ENCODE assay signal across 2 cellular contexts in the genomic region with DNA sequence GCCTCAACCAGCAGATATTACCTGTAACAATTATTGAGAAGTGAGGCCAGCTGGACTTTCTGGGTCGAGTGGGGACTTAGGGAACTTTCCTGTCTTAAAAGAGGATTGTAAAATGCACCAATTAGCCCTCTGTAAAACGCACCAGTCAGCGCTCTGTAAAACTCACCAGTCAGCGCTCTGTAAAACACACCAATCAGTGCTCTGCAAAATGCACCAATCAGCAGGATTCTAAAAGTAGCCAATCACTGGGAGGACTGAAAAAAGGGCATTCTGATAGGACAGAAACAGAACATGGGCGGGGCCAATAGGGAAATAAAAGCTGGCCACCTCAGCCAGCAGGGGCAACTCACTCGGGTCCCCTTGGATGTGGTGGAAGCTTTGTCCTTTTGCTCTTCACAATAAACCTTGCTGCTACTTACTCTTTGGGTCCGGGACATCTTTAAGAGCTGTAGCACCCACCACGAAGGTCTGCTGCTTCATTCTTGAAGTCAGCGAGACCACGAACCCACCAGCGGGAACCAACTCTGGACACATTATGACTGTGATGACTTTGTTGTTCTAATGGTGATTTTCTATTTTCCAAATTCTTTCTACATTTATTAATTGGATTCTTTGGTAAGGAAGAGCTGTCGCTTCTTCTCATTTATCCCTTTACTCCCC.
A peak's percentile ranks its signal among the peaks of the same experiment; 100 is the strongest.
TF ChIP-seq lines count a peak whose summit lies in the region.

No MANE protein-coding gene starts in this region.

TF ChIP-seq in HepG2, 621 proteins besides CTCF, POLR2A, EP300 and RAD21:
- TF ChIP-seq MAFK (conservative IDR thresholded peaks at IDR 0.05 in 1 of 2, IDR thresholded peaks at IDR 0.05 in 1 of 2; ENCODE audit: low read length in 2 of 2), result peak; percentile 28 to 75
- TF ChIP-seq MAFF (IDR thresholded peaks at IDR 0.05; ENCODE audit: low read depth, low read length), result peak; percentile 61
- TF ChIP-seq DNMT1 (CRISPR knock-in tag; IDR thresholded peaks at IDR 0.05), result no peak
TF ChIP-seq in HepG2: peak in this region for 2.

TF ChIP-seq in K562, 482 proteins besides CTCF, POLR2A, EP300 and RAD21 (continues in another document):
- TF ChIP-seq, protein P1, sequence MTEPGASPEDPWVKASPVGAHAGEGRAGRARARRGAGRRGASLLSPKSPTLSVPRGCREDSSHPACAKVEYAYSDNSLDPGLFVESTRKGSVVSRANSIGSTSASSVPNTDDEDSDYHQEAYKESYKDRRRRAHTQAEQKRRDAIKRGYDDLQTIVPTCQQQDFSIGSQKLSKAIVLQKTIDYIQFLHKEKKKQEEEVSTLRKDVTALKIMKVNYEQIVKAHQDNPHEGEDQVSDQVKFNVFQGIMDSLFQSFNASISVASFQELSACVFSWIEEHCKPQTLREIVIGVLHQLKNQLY (CRISPR knock-in tag; conservative IDR thresholded peaks at IDR 0.05), result no peak
- peak; percentile 5 for TF ChIP-seq FOS (IDR thresholded peaks at IDR 0.05; ENCODE audit: extremely low read depth, insufficient read length)
- TF ChIP-seq ZNF436 (CRISPR knock-in tag; IDR thresholded peaks at IDR 0.05), result no peak
- peak; percentile 17 for TF ChIP-seq NFYB (IDR thresholded peaks at IDR 0.05; ENCODE audit: extremely low read depth, insufficient read length)
- TF ChIP-seq, protein P2, sequence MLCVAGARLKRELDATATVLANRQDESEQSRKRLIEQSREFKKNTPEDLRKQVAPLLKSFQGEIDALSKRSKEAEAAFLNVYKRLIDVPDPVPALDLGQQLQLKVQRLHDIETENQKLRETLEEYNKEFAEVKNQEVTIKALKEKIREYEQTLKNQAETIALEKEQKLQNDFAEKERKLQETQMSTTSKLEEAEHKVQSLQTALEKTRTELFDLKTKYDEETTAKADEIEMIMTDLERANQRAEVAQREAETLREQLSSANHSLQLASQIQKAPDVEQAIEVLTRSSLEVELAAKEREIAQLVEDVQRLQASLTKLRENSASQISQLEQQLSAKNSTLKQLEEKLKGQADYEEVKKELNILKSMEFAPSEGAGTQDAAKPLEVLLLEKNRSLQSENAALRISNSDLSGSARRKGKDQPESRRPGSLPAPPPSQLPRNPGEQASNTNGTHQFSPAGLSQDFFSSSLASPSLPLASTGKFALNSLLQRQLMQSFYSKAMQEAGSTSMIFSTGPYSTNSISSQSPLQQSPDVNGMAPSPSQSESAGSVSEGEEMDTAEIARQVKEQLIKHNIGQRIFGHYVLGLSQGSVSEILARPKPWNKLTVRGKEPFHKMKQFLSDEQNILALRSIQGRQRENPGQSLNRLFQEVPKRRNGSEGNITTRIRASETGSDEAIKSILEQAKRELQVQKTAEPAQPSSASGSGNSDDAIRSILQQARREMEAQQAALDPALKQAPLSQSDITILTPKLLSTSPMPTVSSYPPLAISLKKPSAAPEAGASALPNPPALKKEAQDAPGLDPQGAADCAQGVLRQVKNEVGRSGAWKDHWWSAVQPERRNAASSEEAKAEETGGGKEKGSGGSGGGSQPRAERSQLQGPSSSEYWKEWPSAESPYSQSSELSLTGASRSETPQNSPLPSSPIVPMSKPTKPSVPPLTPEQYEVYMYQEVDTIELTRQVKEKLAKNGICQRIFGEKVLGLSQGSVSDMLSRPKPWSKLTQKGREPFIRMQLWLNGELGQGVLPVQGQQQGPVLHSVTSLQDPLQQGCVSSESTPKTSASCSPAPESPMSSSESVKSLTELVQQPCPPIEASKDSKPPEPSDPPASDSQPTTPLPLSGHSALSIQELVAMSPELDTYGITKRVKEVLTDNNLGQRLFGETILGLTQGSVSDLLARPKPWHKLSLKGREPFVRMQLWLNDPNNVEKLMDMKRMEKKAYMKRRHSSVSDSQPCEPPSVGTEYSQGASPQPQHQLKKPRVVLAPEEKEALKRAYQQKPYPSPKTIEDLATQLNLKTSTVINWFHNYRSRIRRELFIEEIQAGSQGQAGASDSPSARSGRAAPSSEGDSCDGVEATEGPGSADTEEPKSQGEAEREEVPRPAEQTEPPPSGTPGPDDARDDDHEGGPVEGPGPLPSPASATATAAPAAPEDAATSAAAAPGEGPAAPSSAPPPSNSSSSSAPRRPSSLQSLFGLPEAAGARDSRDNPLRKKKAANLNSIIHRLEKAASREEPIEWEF (CRISPR knock-in tag; IDR thresholded peaks at IDR 0.05), result no peak
- no peak for TF ChIP-seq SMC3 (conservative IDR thresholded peaks at IDR 0.05; ENCODE audit: insufficient read depth, low read depth, low read length)
- TF ChIP-seq MAFG (tag; conservative IDR thresholded peaks at IDR 0.05), result peak; percentile 52
- TF ChIP-seq, protein P3, sequence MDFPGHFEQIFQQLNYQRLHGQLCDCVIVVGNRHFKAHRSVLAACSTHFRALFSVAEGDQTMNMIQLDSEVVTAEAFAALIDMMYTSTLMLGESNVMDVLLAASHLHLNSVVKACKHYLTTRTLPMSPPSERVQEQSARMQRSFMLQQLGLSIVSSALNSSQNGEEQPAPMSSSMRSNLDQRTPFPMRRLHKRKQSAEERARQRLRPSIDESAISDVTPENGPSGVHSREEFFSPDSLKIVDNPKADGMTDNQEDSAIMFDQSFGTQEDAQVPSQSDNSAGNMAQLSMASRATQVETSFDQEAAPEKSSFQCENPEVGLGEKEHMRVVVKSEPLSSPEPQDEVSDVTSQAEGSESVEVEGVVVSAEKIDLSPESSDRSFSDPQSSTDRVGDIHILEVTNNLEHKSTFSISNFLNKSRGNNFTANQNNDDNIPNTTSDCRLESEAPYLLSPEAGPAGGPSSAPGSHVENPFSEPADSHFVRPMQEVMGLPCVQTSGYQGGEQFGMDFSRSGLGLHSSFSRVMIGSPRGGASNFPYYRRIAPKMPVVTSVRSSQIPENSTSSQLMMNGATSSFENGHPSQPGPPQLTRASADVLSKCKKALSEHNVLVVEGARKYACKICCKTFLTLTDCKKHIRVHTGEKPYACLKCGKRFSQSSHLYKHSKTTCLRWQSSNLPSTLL (IDR thresholded peaks at IDR 0.05), result no peak
- TF ChIP-seq RBM15 (IDR thresholded peaks at IDR 0.05; ENCODE audit: insufficient read depth, low read length), result no peak
- no peak for TF ChIP-seq ATF7 (IDR thresholded peaks at IDR 0.05)
- TF ChIP-seq, protein P4, sequence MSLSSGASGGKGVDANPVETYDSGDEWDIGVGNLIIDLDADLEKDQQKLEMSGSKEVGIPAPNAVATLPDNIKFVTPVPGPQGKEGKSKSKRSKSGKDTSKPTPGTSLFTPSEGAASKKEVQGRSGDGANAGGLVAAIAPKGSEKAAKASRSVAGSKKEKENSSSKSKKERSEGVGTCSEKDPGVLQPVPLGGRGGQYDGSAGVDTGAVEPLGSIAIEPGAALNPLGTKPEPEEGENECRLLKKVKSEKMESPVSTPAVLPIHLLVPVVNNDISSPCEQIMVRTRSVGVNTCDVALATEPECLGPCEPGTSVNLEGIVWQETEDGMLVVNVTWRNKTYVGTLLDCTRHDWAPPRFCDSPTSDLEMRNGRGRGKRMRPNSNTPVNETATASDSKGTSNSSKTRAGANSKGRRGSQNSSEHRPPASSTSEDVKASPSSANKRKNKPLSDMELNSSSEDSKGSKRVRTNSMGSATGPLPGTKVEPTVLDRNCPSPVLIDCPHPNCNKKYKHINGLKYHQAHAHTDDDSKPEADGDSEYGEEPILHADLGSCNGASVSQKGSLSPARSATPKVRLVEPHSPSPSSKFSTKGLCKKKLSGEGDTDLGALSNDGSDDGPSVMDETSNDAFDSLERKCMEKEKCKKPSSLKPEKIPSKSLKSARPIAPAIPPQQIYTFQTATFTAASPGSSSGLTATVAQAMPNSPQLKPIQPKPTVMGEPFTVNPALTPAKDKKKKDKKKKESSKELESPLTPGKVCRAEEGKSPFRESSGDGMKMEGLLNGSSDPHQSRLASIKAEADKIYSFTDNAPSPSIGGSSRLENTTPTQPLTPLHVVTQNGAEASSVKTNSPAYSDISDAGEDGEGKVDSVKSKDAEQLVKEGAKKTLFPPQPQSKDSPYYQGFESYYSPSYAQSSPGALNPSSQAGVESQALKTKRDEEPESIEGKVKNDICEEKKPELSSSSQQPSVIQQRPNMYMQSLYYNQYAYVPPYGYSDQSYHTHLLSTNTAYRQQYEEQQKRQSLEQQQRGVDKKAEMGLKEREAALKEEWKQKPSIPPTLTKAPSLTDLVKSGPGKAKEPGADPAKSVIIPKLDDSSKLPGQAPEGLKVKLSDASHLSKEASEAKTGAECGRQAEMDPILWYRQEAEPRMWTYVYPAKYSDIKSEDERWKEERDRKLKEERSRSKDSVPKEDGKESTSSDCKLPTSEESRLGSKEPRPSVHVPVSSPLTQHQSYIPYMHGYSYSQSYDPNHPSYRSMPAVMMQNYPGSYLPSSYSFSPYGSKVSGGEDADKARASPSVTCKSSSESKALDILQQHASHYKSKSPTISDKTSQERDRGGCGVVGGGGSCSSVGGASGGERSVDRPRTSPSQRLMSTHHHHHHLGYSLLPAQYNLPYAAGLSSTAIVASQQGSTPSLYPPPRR (CRISPR knock-in tag; IDR thresholded peaks at IDR 0.05; ENCODE audit: borderline replicate concordance), result no peak
- TF ChIP-seq, protein P5, sequence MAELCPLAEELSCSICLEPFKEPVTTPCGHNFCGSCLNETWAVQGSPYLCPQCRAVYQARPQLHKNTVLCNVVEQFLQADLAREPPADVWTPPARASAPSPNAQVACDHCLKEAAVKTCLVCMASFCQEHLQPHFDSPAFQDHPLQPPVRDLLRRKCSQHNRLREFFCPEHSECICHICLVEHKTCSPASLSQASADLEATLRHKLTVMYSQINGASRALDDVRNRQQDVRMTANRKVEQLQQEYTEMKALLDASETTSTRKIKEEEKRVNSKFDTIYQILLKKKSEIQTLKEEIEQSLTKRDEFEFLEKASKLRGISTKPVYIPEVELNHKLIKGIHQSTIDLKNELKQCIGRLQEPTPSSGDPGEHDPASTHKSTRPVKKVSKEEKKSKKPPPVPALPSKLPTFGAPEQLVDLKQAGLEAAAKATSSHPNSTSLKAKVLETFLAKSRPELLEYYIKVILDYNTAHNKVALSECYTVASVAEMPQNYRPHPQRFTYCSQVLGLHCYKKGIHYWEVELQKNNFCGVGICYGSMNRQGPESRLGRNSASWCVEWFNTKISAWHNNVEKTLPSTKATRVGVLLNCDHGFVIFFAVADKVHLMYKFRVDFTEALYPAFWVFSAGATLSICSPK (IDR thresholded peaks at IDR 0.05; ENCODE audit: borderline replicate concordance), result no peak
- TF ChIP-seq, protein P6, sequence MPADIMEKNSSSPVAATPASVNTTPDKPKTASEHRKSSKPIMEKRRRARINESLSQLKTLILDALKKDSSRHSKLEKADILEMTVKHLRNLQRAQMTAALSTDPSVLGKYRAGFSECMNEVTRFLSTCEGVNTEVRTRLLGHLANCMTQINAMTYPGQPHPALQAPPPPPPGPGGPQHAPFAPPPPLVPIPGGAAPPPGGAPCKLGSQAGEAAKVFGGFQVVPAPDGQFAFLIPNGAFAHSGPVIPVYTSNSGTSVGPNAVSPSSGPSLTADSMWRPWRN (IDR thresholded peaks at IDR 0.05; ENCODE audit: low read depth), result no peak
- TF ChIP-seq PHB (CRISPR knock-in tag; IDR thresholded peaks at IDR 0.05), result no peak
- TF ChIP-seq KAT2B (IDR thresholded peaks at IDR 0.05; ENCODE audit: low read depth, low read length), result no peak
- peak; percentile 45; the same call in 1 of the 2 replicates for TF ChIP-seq MAFF (IDR thresholded peaks at IDR 0.05; ENCODE audit: low read length)
- TF ChIP-seq MIER1 (IDR thresholded peaks at IDR 0.05; ENCODE audit: low read depth), result no peak
- TF ChIP-seq ZKSCAN1 (IDR thresholded peaks at IDR 0.05; ENCODE audit: low read depth, low read length), result no peak
- no peak for TF ChIP-seq IFI16 (CRISPR knock-in tag; IDR thresholded peaks at IDR 0.05)
- TF ChIP-seq ETV6 (IDR thresholded peaks at IDR 0.05; ENCODE audit: borderline replicate concordance in 1 of 2, low read depth in 2 of 2, low read length in 1 of 2), result no peak
- no peak for TF ChIP-seq ETV6 (CRISPR knock-in tag; IDR thresholded peaks at IDR 0.05; ENCODE audit: borderline replicate concordance)
- TF ChIP-seq C11orf30 (IDR thresholded peaks at IDR 0.05; ENCODE audit: low read depth), result peak; percentile 69
- TF ChIP-seq TCFL5 (CRISPR knock-in tag; conservative IDR thresholded peaks at IDR 0.05), result no peak
- TF ChIP-seq MYBL2 (IDR thresholded peaks at IDR 0.05; ENCODE audit: low read depth), result no peak
- no peak for TF ChIP-seq MYBL2 (CRISPR knock-in tag; IDR thresholded peaks at IDR 0.05; ENCODE audit: borderline replicate concordance)
- peak; percentile 53; the same call in 1 of the 2 replicates for TF ChIP-seq GTF2A2 (tag; IDR thresholded peaks at IDR 0.05)
- TF ChIP-seq CHCHD3 (CRISPR knock-in tag; IDR thresholded peaks at IDR 0.05), result no peak
- TF ChIP-seq CREM (IDR thresholded peaks at IDR 0.05; ENCODE audit: low read depth), result no peak
- no peak for TF ChIP-seq SMARCA4 (IDR thresholded peaks at IDR 0.05)
- TF ChIP-seq NFATC3 (IDR thresholded peaks at IDR 0.05), result no peak
- TF ChIP-seq PTRF (tag; IDR thresholded peaks at IDR 0.05), result no peak
- TF ChIP-seq, protein P7, sequence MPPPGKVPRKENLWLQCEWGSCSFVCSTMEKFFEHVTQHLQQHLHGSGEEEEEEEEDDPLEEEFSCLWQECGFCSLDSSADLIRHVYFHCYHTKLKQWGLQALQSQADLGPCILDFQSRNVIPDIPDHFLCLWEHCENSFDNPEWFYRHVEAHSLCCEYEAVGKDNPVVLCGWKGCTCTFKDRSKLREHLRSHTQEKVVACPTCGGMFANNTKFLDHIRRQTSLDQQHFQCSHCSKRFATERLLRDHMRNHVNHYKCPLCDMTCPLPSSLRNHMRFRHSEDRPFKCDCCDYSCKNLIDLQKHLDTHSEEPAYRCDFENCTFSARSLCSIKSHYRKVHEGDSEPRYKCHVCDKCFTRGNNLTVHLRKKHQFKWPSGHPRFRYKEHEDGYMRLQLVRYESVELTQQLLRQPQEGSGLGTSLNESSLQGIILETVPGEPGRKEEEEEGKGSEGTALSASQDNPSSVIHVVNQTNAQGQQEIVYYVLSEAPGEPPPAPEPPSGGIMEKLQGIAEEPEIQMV (tag; conservative IDR thresholded peaks at IDR 0.05; ENCODE audit: low read depth), result no peak
- TF ChIP-seq, protein P8, sequence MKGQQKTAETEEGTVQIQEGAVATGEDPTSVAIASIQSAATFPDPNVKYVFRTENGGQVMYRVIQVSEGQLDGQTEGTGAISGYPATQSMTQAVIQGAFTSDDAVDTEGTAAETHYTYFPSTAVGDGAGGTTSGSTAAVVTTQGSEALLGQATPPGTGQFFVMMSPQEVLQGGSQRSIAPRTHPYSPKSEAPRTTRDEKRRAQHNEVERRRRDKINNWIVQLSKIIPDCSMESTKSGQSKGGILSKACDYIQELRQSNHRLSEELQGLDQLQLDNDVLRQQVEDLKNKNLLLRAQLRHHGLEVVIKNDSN (CRISPR knock-in tag; IDR thresholded peaks at IDR 0.05), result no peak
- no peak for TF ChIP-seq ZNF76 (CRISPR knock-in tag; IDR thresholded peaks at IDR 0.05; ENCODE audit: borderline replicate concordance)
- no peak for TF ChIP-seq ELF2 (CRISPR knock-in tag; IDR thresholded peaks at IDR 0.05)
- no peak for TF ChIP-seq SIN3A (IDR thresholded peaks at IDR 0.05; ENCODE audit: borderline replicate concordance in 2 of 2, control insufficient read depth in 1 of 2, low read depth in 2 of 2, low read length in 2 of 2)
- TF ChIP-seq, protein P9, sequence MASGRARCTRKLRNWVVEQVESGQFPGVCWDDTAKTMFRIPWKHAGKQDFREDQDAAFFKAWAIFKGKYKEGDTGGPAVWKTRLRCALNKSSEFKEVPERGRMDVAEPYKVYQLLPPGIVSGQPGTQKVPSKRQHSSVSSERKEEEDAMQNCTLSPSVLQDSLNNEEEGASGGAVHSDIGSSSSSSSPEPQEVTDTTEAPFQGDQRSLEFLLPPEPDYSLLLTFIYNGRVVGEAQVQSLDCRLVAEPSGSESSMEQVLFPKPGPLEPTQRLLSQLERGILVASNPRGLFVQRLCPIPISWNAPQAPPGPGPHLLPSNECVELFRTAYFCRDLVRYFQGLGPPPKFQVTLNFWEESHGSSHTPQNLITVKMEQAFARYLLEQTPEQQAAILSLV (tag; IDR thresholded peaks at IDR 0.05), result no peak
- TF ChIP-seq POU5F1 (IDR thresholded peaks at IDR 0.05; ENCODE audit: borderline replicate concordance, low read depth, low read length, partially characterized antibody), result no peak
